Comparison of ENCODE assay signal across 1 cellular context in the genomic region with DNA sequence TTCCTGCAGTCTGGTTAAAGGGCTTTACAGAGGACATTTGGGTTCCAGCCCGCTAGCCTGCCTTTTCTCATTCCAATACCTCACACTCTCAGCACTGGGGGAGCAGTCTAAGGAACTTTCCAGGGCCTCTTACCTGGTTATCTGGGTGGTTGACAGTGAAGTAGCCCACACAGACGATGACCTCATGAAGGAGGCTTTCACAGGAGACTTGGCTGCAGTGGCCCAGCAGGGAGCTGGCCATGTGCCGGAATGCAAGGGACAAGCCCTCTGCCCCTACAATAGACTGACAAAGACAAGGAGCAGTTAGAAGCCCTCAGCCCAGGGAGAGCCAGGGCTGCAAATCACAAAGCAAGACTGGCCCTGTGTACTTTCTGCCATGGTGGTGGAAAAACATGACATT.
TF ChIP-seq lines count a peak whose summit lies in the region.

No MANE protein-coding gene starts in this region.

TF ChIP-seq in K562, 482 proteins besides CTCF, POLR2A, EP300 and RAD21:
- no peak for TF ChIP-seq RBM25 (IDR thresholded peaks at IDR 0.05; ENCODE audit: low read depth, low read length, severe bottlenecking)
- TF ChIP-seq KAT2B (IDR thresholded peaks at IDR 0.05; ENCODE audit: low read depth, low read length) = no peak
- no peak for TF ChIP-seq SRSF1 (IDR thresholded peaks at IDR 0.05; ENCODE audit: low read depth, low read length)
- TF ChIP-seq KDM2B (CRISPR knock-in tag; IDR thresholded peaks at IDR 0.05) = no peak
- TF ChIP-seq NBN (IDR thresholded peaks at IDR 0.05; ENCODE audit: low read depth) = no peak
- TF ChIP-seq, protein P1, sequence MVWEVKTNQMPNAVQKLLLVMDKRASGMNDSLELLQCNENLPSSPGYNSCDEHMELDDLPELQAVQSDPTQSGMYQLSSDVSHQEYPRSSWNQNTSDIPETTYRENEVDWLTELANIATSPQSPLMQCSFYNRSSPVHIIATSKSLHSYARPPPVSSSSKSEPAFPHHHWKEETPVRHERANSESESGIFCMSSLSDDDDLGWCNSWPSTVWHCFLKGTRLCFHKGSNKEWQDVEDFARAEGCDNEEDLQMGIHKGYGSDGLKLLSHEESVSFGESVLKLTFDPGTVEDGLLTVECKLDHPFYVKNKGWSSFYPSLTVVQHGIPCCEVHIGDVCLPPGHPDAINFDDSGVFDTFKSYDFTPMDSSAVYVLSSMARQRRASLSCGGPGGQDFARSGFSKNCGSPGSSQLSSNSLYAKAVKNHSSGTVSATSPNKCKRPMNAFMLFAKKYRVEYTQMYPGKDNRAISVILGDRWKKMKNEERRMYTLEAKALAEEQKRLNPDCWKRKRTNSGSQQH (CRISPR knock-in tag; IDR thresholded peaks at IDR 0.05) = no peak
- no peak for TF ChIP-seq RFX1 (IDR thresholded peaks at IDR 0.05)
- TF ChIP-seq RFX5 (IDR thresholded peaks at IDR 0.05; ENCODE audit: low read depth, low read length) = no peak
- TF ChIP-seq POU5F1 (IDR thresholded peaks at IDR 0.05; ENCODE audit: borderline replicate concordance, low read depth, low read length, partially characterized antibody) = no peak
- no peak for TF ChIP-seq TRIM24 (IDR thresholded peaks at IDR 0.05)
- TF ChIP-seq, protein P2, sequence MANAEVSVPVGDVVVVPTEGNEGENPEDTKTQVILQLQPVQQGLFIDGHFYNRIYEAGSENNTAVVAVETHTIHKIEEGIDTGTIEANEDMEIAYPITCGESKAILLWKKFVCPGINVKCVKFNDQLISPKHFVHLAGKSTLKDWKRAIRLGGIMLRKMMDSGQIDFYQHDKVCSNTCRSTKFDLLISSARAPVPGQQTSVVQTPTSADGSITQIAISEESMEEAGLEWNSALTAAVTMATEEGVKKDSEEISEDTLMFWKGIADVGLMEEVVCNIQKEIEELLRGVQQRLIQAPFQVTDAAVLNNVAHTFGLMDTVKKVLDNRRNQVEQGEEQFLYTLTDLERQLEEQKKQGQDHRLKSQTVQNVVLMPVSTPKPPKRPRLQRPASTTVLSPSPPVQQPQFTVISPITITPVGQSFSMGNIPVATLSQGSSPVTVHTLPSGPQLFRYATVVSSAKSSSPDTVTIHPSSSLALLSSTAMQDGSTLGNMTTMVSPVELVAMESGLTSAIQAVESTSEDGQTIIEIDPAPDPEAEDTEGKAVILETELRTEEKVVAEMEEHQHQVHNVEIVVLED (CRISPR knock-in tag; IDR thresholded peaks at IDR 0.05) = no peak
- TF ChIP-seq, protein P3, sequence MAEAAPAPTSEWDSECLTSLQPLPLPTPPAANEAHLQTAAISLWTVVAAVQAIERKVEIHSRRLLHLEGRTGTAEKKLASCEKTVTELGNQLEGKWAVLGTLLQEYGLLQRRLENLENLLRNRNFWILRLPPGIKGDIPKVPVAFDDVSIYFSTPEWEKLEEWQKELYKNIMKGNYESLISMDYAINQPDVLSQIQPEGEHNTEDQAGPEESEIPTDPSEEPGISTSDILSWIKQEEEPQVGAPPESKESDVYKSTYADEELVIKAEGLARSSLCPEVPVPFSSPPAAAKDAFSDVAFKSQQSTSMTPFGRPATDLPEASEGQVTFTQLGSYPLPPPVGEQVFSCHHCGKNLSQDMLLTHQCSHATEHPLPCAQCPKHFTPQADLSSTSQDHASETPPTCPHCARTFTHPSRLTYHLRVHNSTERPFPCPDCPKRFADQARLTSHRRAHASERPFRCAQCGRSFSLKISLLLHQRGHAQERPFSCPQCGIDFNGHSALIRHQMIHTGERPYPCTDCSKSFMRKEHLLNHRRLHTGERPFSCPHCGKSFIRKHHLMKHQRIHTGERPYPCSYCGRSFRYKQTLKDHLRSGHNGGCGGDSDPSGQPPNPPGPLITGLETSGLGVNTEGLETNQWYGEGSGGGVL (CRISPR knock-in tag; IDR thresholded peaks at IDR 0.05) = no peak
- TF ChIP-seq FOXK1 (CRISPR knock-in tag; IDR thresholded peaks at IDR 0.05; ENCODE audit: borderline replicate concordance) = no peak
- TF ChIP-seq ZNF232 (CRISPR knock-in tag; IDR thresholded peaks at IDR 0.05) = no peak
- TF ChIP-seq CAMTA2 (CRISPR knock-in tag; conservative IDR thresholded peaks at IDR 0.05) = no peak
- no peak for TF ChIP-seq ZNF696 (CRISPR knock-in tag; conservative IDR thresholded peaks at IDR 0.05)
- TF ChIP-seq, protein P4, sequence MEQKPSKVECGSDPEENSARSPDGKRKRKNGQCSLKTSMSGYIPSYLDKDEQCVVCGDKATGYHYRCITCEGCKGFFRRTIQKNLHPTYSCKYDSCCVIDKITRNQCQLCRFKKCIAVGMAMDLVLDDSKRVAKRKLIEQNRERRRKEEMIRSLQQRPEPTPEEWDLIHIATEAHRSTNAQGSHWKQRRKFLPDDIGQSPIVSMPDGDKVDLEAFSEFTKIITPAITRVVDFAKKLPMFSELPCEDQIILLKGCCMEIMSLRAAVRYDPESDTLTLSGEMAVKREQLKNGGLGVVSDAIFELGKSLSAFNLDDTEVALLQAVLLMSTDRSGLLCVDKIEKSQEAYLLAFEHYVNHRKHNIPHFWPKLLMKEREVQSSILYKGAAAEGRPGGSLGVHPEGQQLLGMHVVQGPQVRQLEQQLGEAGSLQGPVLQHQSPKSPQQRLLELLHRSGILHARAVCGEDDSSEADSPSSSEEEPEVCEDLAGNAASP (IDR thresholded peaks at IDR 0.05) = no peak
- TF ChIP-seq, protein P5, sequence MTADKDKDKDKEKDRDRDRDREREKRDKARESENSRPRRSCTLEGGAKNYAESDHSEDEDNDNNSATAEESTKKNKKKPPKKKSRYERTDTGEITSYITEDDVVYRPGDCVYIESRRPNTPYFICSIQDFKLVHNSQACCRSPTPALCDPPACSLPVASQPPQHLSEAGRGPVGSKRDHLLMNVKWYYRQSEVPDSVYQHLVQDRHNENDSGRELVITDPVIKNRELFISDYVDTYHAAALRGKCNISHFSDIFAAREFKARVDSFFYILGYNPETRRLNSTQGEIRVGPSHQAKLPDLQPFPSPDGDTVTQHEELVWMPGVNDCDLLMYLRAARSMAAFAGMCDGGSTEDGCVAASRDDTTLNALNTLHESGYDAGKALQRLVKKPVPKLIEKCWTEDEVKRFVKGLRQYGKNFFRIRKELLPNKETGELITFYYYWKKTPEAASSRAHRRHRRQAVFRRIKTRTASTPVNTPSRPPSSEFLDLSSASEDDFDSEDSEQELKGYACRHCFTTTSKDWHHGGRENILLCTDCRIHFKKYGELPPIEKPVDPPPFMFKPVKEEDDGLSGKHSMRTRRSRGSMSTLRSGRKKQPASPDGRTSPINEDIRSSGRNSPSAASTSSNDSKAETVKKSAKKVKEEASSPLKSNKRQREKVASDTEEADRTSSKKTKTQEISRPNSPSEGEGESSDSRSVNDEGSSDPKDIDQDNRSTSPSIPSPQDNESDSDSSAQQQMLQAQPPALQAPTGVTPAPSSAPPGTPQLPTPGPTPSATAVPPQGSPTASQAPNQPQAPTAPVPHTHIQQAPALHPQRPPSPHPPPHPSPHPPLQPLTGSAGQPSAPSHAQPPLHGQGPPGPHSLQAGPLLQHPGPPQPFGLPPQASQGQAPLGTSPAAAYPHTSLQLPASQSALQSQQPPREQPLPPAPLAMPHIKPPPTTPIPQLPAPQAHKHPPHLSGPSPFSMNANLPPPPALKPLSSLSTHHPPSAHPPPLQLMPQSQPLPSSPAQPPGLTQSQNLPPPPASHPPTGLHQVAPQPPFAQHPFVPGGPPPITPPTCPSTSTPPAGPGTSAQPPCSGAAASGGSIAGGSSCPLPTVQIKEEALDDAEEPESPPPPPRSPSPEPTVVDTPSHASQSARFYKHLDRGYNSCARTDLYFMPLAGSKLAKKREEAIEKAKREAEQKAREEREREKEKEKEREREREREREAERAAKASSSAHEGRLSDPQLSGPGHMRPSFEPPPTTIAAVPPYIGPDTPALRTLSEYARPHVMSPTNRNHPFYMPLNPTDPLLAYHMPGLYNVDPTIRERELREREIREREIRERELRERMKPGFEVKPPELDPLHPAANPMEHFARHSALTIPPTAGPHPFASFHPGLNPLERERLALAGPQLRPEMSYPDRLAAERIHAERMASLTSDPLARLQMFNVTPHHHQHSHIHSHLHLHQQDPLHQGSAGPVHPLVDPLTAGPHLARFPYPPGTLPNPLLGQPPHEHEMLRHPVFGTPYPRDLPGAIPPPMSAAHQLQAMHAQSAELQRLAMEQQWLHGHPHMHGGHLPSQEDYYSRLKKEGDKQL (CRISPR knock-in tag; IDR thresholded peaks at IDR 0.05; ENCODE audit: borderline replicate concordance) = no peak
